8 cellular contexts compared by ENCODE assay signal in the genomic region with DNA sequence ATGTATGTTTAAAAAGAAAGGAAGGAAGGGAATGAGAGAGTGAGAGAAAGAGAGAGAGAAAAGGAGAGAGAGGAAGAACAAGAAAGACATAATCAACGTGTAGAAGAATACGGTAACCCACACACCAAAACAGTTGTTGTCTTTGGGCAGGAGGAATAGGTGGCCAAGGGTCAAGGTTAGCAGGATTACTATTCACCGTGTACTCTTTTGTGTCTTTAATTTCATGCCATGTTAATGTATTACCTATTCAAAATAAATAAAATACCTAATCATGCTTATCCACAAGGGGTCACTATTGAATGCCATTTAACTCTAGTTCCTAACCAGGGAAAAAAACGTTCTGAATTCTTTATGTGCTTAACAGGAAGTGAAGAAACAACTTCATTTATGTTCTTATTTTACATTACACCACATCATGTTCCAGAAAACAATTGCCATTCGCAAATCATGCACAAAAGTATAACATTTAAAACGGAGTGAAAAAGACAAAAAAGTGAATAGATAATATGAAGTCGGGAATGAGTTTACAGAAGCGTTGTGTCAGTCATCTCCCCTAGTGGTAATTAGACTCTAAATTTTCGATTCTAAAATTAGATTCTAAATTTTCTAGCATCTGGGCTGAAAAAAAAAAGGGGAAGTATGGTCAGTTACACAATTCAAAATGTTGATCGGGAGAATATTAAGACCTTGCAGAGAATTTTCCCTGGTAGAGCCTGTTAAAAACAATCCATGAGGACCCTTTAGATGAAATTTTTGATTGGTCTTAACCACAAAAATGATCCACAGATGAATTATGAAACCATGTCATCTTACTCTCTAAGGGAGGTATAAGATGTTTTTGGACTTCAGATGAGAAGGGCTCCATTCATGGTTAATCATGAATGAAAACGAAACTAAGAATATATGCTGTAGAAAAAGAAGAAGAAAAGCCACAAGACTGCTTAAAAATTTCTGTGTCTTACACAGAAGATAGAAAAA. TPM values are rescaled to one million over a fixed set of nuclear protein-coding genes. Genes with fewer than 3 reads are reported as not detected.
DNase-seq lines count a peak whose midpoint lies in the region; ATAC-seq and TF ChIP-seq lines count a peak whose summit lies in the region.

No MANE protein-coding gene starts in this region.

- H3K36me3 Mint-ChIP-seq in CD14-positive monocyte (peaks cover 1 to 9% of the 10 kb centered on the region in 2 donors), naive B cell (peaks cover 0 to 6% of the 10 kb centered on the region in 2 donors)

- peak overlapping the region; percentile 64 to 97 for H3K4me3 Mint-ChIP-seq in CD14-positive monocyte
- H3K4me3 Mint-ChIP-seq in naive B cell, result peak overlapping the region; percentile 89 to 98 (median 94)

- H3K9me3 Mint-ChIP-seq in CD14-positive monocyte (no peaks in the 10 kb centered on the region), naive B cell (peaks cover 0 to under 1% (median 0%) of the 10 kb centered on the region in 7 donors)

- intact Hi-C loops in CD14-positive monocyte (cut with micrococcal nuclease), result loop anchor here (2.0 to 10.0 kb wide), 7 partner anchors 19 to 283 kb away; a partner anchor contains a TSS

- peaks cover 29% of the 10 kb centered on the region for H3K4me1 Mint-ChIP-seq in CD14-positive monocyte
- H3K4me1 Mint-ChIP-seq in naive B cell, result peaks cover 28 to 48% (median 41%) of the 10 kb centered on the region in 3 donors

- no peak for DNase-seq in CD14-positive monocyte (ENCODE audit: low spot score)
- DNase-seq in NCI-H1694 treated with DMSO at 0.1 percent for 48 hours (lab: John Stamatoyannopoulos, UW), result peak; percentile 87
- DNase-seq in SW480 (ENCODE audit: low spot score), result peak; percentile 85
- peak; percentile 83 for DNase-seq in epithelial cell of esophagus (ENCODE audit: low read depth)
- DNase-seq in naive B cell, result peak; percentile 84
- no peak for DNase-seq in stimulated activated CD4-positive, alpha-beta T cell treated with anti-CD3 and anti-CD28 coated beads, Interleukin-1b, Interleukin-23, amount 100 ng/mL, for 48 hours

- peak; percentile 69 for ATAC-seq in GM18870 (IDR thresholded peaks at IDR 0.05; ENCODE audit: unreplicated experiment)
- ATAC-seq in HG03064 (IDR thresholded peaks at IDR 0.05; ENCODE audit: low read depth, unreplicated experiment), result peak; percentile 78
- ATAC-seq in naive B cell (ENCODE audit: low read depth in 2 of 2), result peak; percentile 62 to 63

- TF ChIP-seq CTCF in CD14-positive monocyte (IDR thresholded peaks at IDR 0.05) (peak; percentile 85), epithelial cell of esophagus (IDR thresholded peaks at IDR 0.05; ENCODE audit: insufficient read depth, low read depth, low read length, missing control alignments) (peak; percentile 49)

- H3K4me3 ChIP-seq in epithelial cell of esophagus (ENCODE audit: low read length), result peak overlapping the region; percentile 55

- H3K27ac Mint-ChIP-seq in CD14-positive monocyte, result peak overlapping the region; percentile 90 to 98 (median 95)
- H3K27ac Mint-ChIP-seq in naive B cell, result peak overlapping the region; percentile 91 to 99 (median 96)

- H3K27me3 Mint-ChIP-seq in CD14-positive monocyte (ENCODE audit: low read depth in 3 of 3), result peaks cover 0 to 2% (median 2%) of the 10 kb centered on the region in 3 donors
- no peaks in the 10 kb centered on the region for H3K27me3 Mint-ChIP-seq in naive B cell

RNA-seq across cellular contexts. Expression of a gene that starts 0.7 kb away (rescaled TPM):
- polyA plus RNA-seq in CD14-positive monocyte (1 to 10 TPM; 4.7 to 6.4 TPM), naive B cell (ENCODE audit: low read depth in 6 of 6) (10 to 100 TPM; 44.0 to 70.6 (median 53.4) TPM)

RNA-seq across cellular contexts. Expression of a gene that starts 11.9 kb away (rescaled TPM):
- polyA plus RNA-seq in CD14-positive monocyte (10 to 100 TPM; 32.5 to 34.9 TPM), naive B cell (ENCODE audit: low read depth in 6 of 6) (10 to 100 TPM; 34.4 to 54.2 (median 46.2) TPM)

Comparison
In these comparisons a context has a peak if more than half of its experiments do, and no peak if none do; other contexts are left out.
1. DNase-seq: peak in NCI-H1694 treated with DMSO at 0.1 percent for 48 hours (single experiment), SW480 (single experiment), epithelial cell of esophagus (single experiment) and naive B cell (single experiment); none in CD14-positive monocyte (single experiment) and stimulated activated CD4-positive, alpha-beta T cell treated with anti-CD3 and anti-CD28 coated beads, Interleukin-1b, Interleukin-23, amount 100 ng/mL, for 48 hours (single experiment).
2. RNA of a gene that starts 0.7 kb away (polyA plus RNA-seq): 44.0 to 70.6 TPM in naive B cell; 4.7 to 6.4 TPM in CD14-positive monocyte; every median in the first group is over 4 times any median in the second.
3. Peak in every context shown above with its lines, with median percentiles within 50 percentile points of each other: ATAC-seq.